In genomic region chr17:9240659-9241370, GRCh38 we compare ENCODE assay signal across 8 cellular contexts.
A peak's percentile ranks its signal among the peaks of the same experiment; 100 is the strongest.
DNase-seq lines count a peak whose midpoint lies in the region; ATAC-seq and TF ChIP-seq lines count a peak whose summit lies in the region.

No MANE protein-coding gene starts in this region.

- H3K27me3 ChIP-seq in tibial artery: no peaks in the 10 kb centered on the region

- peak overlapping the region; percentile 21 for H3K4me3 Mint-ChIP-seq in activated naive CD4-positive, alpha-beta T cell treated with anti-CD3 and anti-CD28 coated beads, Interleukin-2, amount 10 ng/mL, durations not matched to agents 7 days and 5 days

- H3K27ac ChIP-seq in tibial artery: peak overlapping the region; percentile 98 to 100

- peaks cover 0 to 85% (median 62%) of the 10 kb centered on the region in 4 donors for H3K4me1 ChIP-seq in tibial artery

- no peak for ATAC-seq in HG03469 (IDR thresholded peaks at IDR 0.05; ENCODE audit: unreplicated experiment)
- no peak for ATAC-seq in HG03196 (IDR thresholded peaks at IDR 0.05; ENCODE audit: unreplicated experiment)

- DNase-seq in activated naive CD4-positive, alpha-beta T cell treated with anti-CD3 and anti-CD28 coated beads, Interleukin-2, amount 10 ng/mL, durations not matched to agents 7 days and 5 days: no peak
- no peak for DNase-seq in activated naive CD4-positive, alpha-beta T cell (lab: John Stamatoyannopoulos, UW)
- DNase-seq in dermis blood vessel endothelial cell: peak; percentile 55
- peak; percentile 81 for DNase-seq in medulla oblongata (ENCODE audit: extremely low spot score)
- peak; percentile 85 to 96 for DNase-seq in tibial artery
- no peak for DNase-seq in NCI-H2171 (lab: John Stamatoyannopoulos, UW)

- CTCF ChIA-PET in activated naive CD4-positive, alpha-beta T cell treated with anti-CD3 and anti-CD28 coated beads, Interleukin-2, amount 10 ng/mL, durations not matched to agents 7 days and 5 days (lab: Charles Lee): interaction anchor here (0.6 kb wide), 1 partner anchor 92 kb away, joined by 3 read pairs; no protein-coding TSS in a partner anchor

- H3K9me3 Mint-ChIP-seq in activated naive CD4-positive, alpha-beta T cell treated with anti-CD3 and anti-CD28 coated beads, Interleukin-2, amount 10 ng/mL, durations not matched to agents 7 days and 5 days: no peaks in the 10 kb centered on the region

- peaks cover 11% of the 10 kb centered on the region for H3K4me1 Mint-ChIP-seq in activated naive CD4-positive, alpha-beta T cell treated with anti-CD3 and anti-CD28 coated beads, Interleukin-2, amount 10 ng/mL, durations not matched to agents 7 days and 5 days

- H3K36me3 Mint-ChIP-seq in activated naive CD4-positive, alpha-beta T cell treated with anti-CD3 and anti-CD28 coated beads, Interleukin-2, amount 10 ng/mL, durations not matched to agents 7 days and 5 days: no peaks in the 10 kb centered on the region

- peaks cover 0 to 3% (median 0%) of the 10 kb centered on the region in 3 donors for H3K36me3 ChIP-seq in tibial artery

- intact Hi-C loops in tibial artery (cut with DNase I; ENCODE audit: low total_unique reads): loop anchor here (5.0 kb wide), 1 partner anchor 79 kb away; no protein-coding TSS in a partner anchor

- TF ChIP-seq CTCF in tibial artery (IDR thresholded peaks at IDR 0.05): no peak

- H3K9me3 ChIP-seq in tibial artery: no peaks in the 10 kb centered on the region

- no peak overlapping the region for H3K27ac Mint-ChIP-seq in activated naive CD4-positive, alpha-beta T cell treated with anti-CD3 and anti-CD28 coated beads, Interleukin-2, amount 10 ng/mL, durations not matched to agents 7 days and 5 days

- H3K4me3 ChIP-seq in tibial artery: peak overlapping the region; percentile 57 to 80

- H3K27me3 Mint-ChIP-seq in activated naive CD4-positive, alpha-beta T cell treated with anti-CD3 and anti-CD28 coated beads, Interleukin-2, amount 10 ng/mL, durations not matched to agents 7 days and 5 days: peaks cover 30% of the 10 kb centered on the region

Comparison
In these comparisons a context has a peak if more than half of its experiments do, and no peak if none do; other contexts are left out.
1. DNase-seq: peak in dermis blood vessel endothelial cell (single experiment), medulla oblongata (single experiment) and tibial artery (2 of 2); none in activated naive CD4-positive, alpha-beta T cell treated with anti-CD3 and anti-CD28 coated beads, Interleukin-2, amount 10 ng/mL, durations not matched to agents 7 days and 5 days (single experiment), activated naive CD4-positive, alpha-beta T cell (0 of 4) and NCI-H2171 (single experiment).